Comparison of ENCODE assay signal across 1 cellular context in genomic region chr7:156218544-156219306, GRCh38.
A peak's percentile ranks its signal among the peaks of the same experiment; 100 is the strongest.
TF ChIP-seq lines count a peak whose summit lies in the region.

No MANE protein-coding gene starts in this region.

TF ChIP-seq in HepG2, 621 proteins besides CTCF, POLR2A, EP300 and RAD21 (continued from another document):
- no peak for TF ChIP-seq THRA (CRISPR knock-in tag; IDR thresholded peaks at IDR 0.05; ENCODE audit: borderline replicate concordance)
- no peak for TF ChIP-seq SP2 (CRISPR knock-in tag; IDR thresholded peaks at IDR 0.05)
- TF ChIP-seq HMG20B (CRISPR knock-in tag; conservative IDR thresholded peaks at IDR 0.05): no peak
- no peak for TF ChIP-seq ZNF547 (CRISPR knock-in tag; IDR thresholded peaks at IDR 0.05)
- TF ChIP-seq ZBTB38 (CRISPR knock-in tag; IDR thresholded peaks at IDR 0.05): no peak
- TF ChIP-seq ZNF263 (CRISPR knock-in tag; IDR thresholded peaks at IDR 0.05): peak; percentile 88
- TF ChIP-seq ETV5 (CRISPR knock-in tag; IDR thresholded peaks at IDR 0.05; ENCODE audit: borderline replicate concordance): peak; percentile 22; the same call in 1 of the 2 replicates
